In the genomic region with DNA sequence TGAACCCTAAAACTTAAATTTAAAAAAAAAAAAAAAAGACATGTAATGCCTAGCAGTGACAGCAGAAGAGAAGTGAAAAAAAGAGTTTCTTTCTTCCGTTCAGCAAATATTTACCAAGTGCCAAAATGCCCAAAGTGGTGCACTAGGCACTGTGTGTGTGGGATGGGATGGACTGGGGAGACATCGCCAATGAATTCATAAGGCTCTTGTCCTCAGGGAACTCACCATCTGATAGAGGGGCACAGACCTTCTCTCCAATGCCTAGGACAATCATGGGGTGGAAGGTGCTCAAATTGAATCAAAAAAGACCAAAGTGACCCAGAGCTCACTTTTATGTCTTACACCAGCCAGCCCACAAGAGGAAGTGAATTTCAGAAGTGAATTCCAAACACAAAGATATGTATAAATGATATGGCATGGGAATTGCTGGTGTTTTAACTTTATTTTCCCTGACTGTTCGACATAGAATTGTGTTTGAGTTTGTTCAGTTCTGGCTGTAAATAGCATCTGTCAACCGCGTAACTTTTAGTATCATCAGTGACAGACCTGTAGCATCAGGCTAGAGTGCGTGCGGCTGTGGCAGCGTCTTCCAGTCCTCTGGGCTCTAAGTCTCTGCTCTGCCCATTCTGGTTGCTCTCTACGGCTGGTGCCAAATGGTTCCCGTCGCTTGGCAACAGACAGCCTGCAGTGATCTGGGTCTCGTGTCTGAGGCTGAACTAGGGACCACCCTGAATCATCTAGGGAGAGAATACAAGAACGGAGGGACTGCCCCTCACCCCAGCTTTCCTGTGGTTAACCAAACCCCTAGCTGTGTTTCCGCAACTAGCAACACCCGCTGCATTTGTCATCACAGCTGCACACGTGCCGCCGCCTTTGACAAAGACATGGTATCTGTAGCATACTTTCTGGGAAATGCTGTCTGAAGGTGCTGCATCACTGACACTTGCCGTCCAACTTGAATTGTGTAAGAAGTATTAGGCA, we compare ENCODE assay signal across 8 cellular contexts.
DNase-seq lines count a peak whose midpoint lies in the region; ATAC-seq and TF ChIP-seq lines count a peak whose summit lies in the region.

No MANE protein-coding gene starts in this region.

- H3K9ac ChIP-seq in MM.1S (ENCODE audit: low read length) (peak overlapping the region; percentile 25; the same call in 1 of the 2 replicates), skeletal muscle satellite cell (ENCODE audit: low read depth, low read length) (peak overlapping the region; percentile 33)

- DNase-seq in GM04504 (ENCODE audit: low read depth), result peak; percentile 52
- peak; percentile 94 for DNase-seq in MM.1S
- DNase-seq in activated CD4-positive, alpha-beta T cell treated with anti-CD3 and anti-CD28 coated beads, Interleukin-2, amount 50 U/mL, for 1 hour, result peak; percentile 50
- DNase-seq in epithelial cell of esophagus (ENCODE audit: low read depth), result peak; percentile 52
- no peak for DNase-seq in cerebellar nuclear complex (lab: John Stamatoyannopoulos, UW)
- no peak for DNase-seq in medulla oblongata (ENCODE audit: extremely low spot score)

- H3K4me3 ChIP-seq in MM.1S (ENCODE audit: low read length) (peak overlapping the region; percentile 48), epithelial cell of esophagus (ENCODE audit: low read length) (no peak overlapping the region), skeletal muscle satellite cell (ENCODE audit: low read length) (peak overlapping the region; percentile 57)

- no peaks in the 10 kb centered on the region for H3K79me2 ChIP-seq in MM.1S (ENCODE audit: low read length)

- ATAC-seq in GM21717 (IDR thresholded peaks at IDR 0.05; ENCODE audit: unreplicated experiment), result peak; percentile 86

- H3K27me3 ChIP-seq in MM.1S (replicated peaks; ENCODE audit: insufficient read depth, low read length) (no peaks in the 10 kb centered on the region), skeletal muscle satellite cell (ENCODE audit: control insufficient read depth, insufficient read depth, low read length) (no peaks in the 10 kb centered on the region)

- TF ChIP-seq CTCF in MM.1S (IDR thresholded peaks at IDR 0.05; ENCODE audit: low read length), result no peak
- TF ChIP-seq CTCF in epithelial cell of esophagus (IDR thresholded peaks at IDR 0.05; ENCODE audit: insufficient read depth, low read depth, low read length, missing control alignments), result no peak

- H3K4me2 ChIP-seq in MM.1S (ENCODE audit: low read depth, low read length) (peak overlapping the region; percentile 64), skeletal muscle satellite cell (ENCODE audit: low read length) (peak overlapping the region; percentile 77)

- H3K9me3 ChIP-seq in MM.1S (replicated peaks; ENCODE audit: insufficient read depth, low read length) (no peaks in the 10 kb centered on the region), skeletal muscle satellite cell (replicated peaks; ENCODE audit: low read length) (no peaks in the 10 kb centered on the region)

- H3K4me1 ChIP-seq in MM.1S (ENCODE audit: low read length) (peaks cover 13% of the 10 kb centered on the region), skeletal muscle satellite cell (ENCODE audit: control insufficient read depth, insufficient read depth, low read length) (peaks cover 24% of the 10 kb centered on the region)

- H3K27ac ChIP-seq in MM.1S (ENCODE audit: low read length), result peak overlapping the region; percentile 60

- H3F3A ChIP-seq in MM.1S (ENCODE audit: insufficient read depth, low read length), result peaks cover 10% of the 10 kb centered on the region; the same call in 1 of the 2 replicates

- no peaks in the 10 kb centered on the region for H4K20me1 ChIP-seq in MM.1S (ENCODE audit: insufficient read depth, low read length)

- no peaks in the 10 kb centered on the region for H3K9me2 ChIP-seq in MM.1S (replicated peaks; ENCODE audit: insufficient read depth, low read length)

- peak overlapping the region; percentile 46; the same call in 1 of the 2 replicates for H2AFZ ChIP-seq in MM.1S (ENCODE audit: low read length)

- H3K36me3 ChIP-seq in MM.1S (replicated peaks; ENCODE audit: insufficient read depth, low read length), result no peaks in the 10 kb centered on the region
- H3K36me3 ChIP-seq in skeletal muscle satellite cell (ENCODE audit: insufficient read depth, low read length), result no peaks in the 10 kb centered on the region

Comparison
In these comparisons a context has a peak if more than half of its experiments do, and no peak if none do; other contexts are left out.
1. DNase-seq: peak in GM04504 (single experiment), MM.1S (single experiment), activated CD4-positive, alpha-beta T cell treated with anti-CD3 and anti-CD28 coated beads, Interleukin-2, amount 50 U/mL, for 1 hour (single experiment) and epithelial cell of esophagus (single experiment); none in cerebellar nuclear complex (0 of 2) and medulla oblongata (single experiment).